8 cellular contexts compared by ENCODE assay signal in the genomic region with DNA sequence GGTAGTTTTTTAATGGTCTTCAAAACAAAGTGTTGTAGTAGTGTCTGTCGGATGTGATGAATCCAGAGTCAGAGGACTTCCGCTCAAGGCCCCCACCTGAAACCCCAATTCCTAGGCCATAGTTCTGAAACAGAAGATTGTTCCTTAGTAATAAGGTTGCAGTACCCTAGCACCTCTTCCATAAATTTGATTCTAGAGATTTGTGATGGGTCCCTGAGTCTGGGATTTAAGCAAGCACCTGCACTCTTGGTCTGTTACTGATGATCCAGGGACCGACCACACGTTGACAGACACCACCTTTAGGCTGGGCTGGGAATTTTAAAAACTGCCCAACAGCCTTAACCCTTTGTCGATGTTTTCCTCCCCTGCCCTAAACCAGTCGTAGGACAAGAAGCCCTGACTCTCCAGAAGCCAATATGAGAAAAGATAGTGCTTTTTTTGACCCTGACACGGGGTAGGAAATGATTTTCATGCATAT. TPM values are rescaled to one million over a fixed set of nuclear protein-coding genes. Genes with fewer than 3 reads are reported as not detected.
DNase-seq lines count a peak whose midpoint lies in the region; ATAC-seq and TF ChIP-seq lines count a peak whose summit lies in the region.

No MANE protein-coding gene starts in this region.

- no peak for TF ChIP-seq POLR2A in upper lobe of left lung (IDR thresholded peaks at IDR 0.05)

- H3K79me2 ChIP-seq in mammary epithelial cell (ENCODE audit: insufficient read depth, low read length): peaks cover 58% of the 10 kb centered on the region

- 7% methylated on average over 7 of the region's 7 CpGs for WGBS in mammary epithelial cell (ENCODE audit: low coverage, missing lambda C conversion rate)
- 8 to 10% methylated on average over 7 of the region's 7 CpGs for WGBS in upper lobe of left lung, 2 donors

- H3K9me3 ChIP-seq in mammary epithelial cell (replicated peaks; ENCODE audit: insufficient read depth, low read length) (peaks cover 2% of the 10 kb centered on the region), lower lobe of right lung (no peaks in the 10 kb centered on the region), upper lobe of left lung (no peaks in the 10 kb centered on the region)

- peak overlapping the region; percentile 61 to 96 (median 83) for H3K4me3 ChIP-seq in mammary epithelial cell (replicated peaks in 1 of 3; ENCODE audit: insufficient read depth in 1 of 3, low read depth in 2 of 3, low read length in 3 of 3)
- H3K4me3 ChIP-seq in lower lobe of right lung: peak overlapping the region; percentile 91
- peak overlapping the region in 3 of 4 donors; percentile 75 to 95 (median 89) for H3K4me3 ChIP-seq in upper lobe of left lung

- TF ChIP-seq EP300 in upper lobe of left lung (IDR thresholded peaks at IDR 0.05): no peak

- H2AFZ ChIP-seq in mammary epithelial cell (ENCODE audit: low read depth, low read length): peak overlapping the region; percentile 93

- no peaks in the 10 kb centered on the region for H3K27me3 ChIP-seq in mammary epithelial cell (ENCODE audit: insufficient read depth, low read length)
- no peaks in the 10 kb centered on the region for H3K27me3 ChIP-seq in lower lobe of right lung (ENCODE audit: low read depth)
- no peaks in the 10 kb centered on the region for H3K27me3 ChIP-seq in upper lobe of left lung

- no peak for DNase-seq in activated naive CD4-positive, alpha-beta T cell (lab: John Stamatoyannopoulos, UW)
- DNase-seq in NCI-H526 (lab: John Stamatoyannopoulos, UW) (peak; percentile 28 to 72), mammary epithelial cell (peak; percentile 44), lower lobe of right lung (no peak), upper lobe of left lung (no peak), NCI-H1092 treated with DMSO at 0.1 percent for 48 hours (lab: John Stamatoyannopoulos, UW) (no peak)

- intact Hi-C loops in mammary epithelial cell (cut with micrococcal nuclease) (loop anchor here (2.0 to 5.0 kb wide), 2 partner anchors 133 to 151 kb away; partner anchors contain the start of gene SRSF3), lower lobe of right lung (cut with DNase I) (no loop called here)

- H3K4me1 Mint-ChIP-seq in activated naive CD4-positive, alpha-beta T cell treated with anti-CD3 and anti-CD28 coated beads, Interleukin-2, amount 50 U/mL, for 24 hours: peaks cover 48% of the 10 kb centered on the region

- dilution Hi-C loops in mammary epithelial cell (cut with HindIII; ENCODE audit: low sequenced_read_pairs): no loop called here

- H4K20me1 ChIP-seq in mammary epithelial cell (ENCODE audit: insufficient read depth, low read length): no peaks in the 10 kb centered on the region

- H3K27ac Mint-ChIP-seq in activated naive CD4-positive, alpha-beta T cell treated with anti-CD3 and anti-CD28 coated beads, Interleukin-2, amount 50 U/mL, for 24 hours: peak overlapping the region; percentile 89

- in situ Hi-C loops in mammary epithelial cell (cut with MboI; ENCODE audit: low sequenced_read_pairs in 2 of 2): no loop called here

- H3K9me3 Mint-ChIP-seq in activated naive CD4-positive, alpha-beta T cell treated with anti-CD3 and anti-CD28 coated beads, Interleukin-2, amount 50 U/mL, for 24 hours: no peaks in the 10 kb centered on the region

- H3K27ac ChIP-seq in mammary epithelial cell (ENCODE audit: insufficient read depth, low read depth, low read length) (peak overlapping the region; percentile 94), lower lobe of right lung (peak overlapping the region; percentile 97), upper lobe of left lung (peak overlapping the region; percentile 93 to 99 (median 98))

- H3K4me3 Mint-ChIP-seq in activated naive CD4-positive, alpha-beta T cell treated with anti-CD3 and anti-CD28 coated beads, Interleukin-2, amount 50 U/mL, for 24 hours: peak overlapping the region; percentile 95

- ATAC-seq in lower lobe of right lung (no peak), upper lobe of left lung (ENCODE audit: low FRiP score in 2 of 2) (no peak), HG03095 (IDR thresholded peaks at IDR 0.05; ENCODE audit: unreplicated experiment) (no peak)

- TF ChIP-seq CTCF in mammary epithelial cell (conservative IDR thresholded peaks at IDR 0.05 in 1 of 2, IDR thresholded peaks at IDR 0.05 in 1 of 2; ENCODE audit: extremely low read depth in 1 of 2, insufficient read depth in 1 of 2, low read depth in 1 of 2, low read length in 2 of 2): peak in 1 of 2 donors; percentile 40
- no peak for TF ChIP-seq CTCF in lower lobe of right lung (IDR thresholded peaks at IDR 0.05)
- TF ChIP-seq CTCF in upper lobe of left lung (IDR thresholded peaks at IDR 0.05): no peak

- H3K27me3 Mint-ChIP-seq in activated naive CD4-positive, alpha-beta T cell treated with anti-CD3 and anti-CD28 coated beads, Interleukin-2, amount 50 U/mL, for 24 hours: no peaks in the 10 kb centered on the region

- CTCF ChIA-PET in mammary epithelial cell (lab: Charles Lee; ENCODE audit: low non-redundant PET): no interaction called here

- peaks cover 7% of the 10 kb centered on the region for H3K36me3 Mint-ChIP-seq in activated naive CD4-positive, alpha-beta T cell treated with anti-CD3 and anti-CD28 coated beads, Interleukin-2, amount 50 U/mL, for 24 hours

- no peaks in the 10 kb centered on the region for H3K36me3 ChIP-seq in mammary epithelial cell (ENCODE audit: insufficient read depth, low read length)
- H3K36me3 ChIP-seq in lower lobe of right lung: no peaks in the 10 kb centered on the region
- peaks cover 0 to 7% (median 2%) of the 10 kb centered on the region in 4 donors for H3K36me3 ChIP-seq in upper lobe of left lung

- peak overlapping the region; percentile 93 for H3K4me2 ChIP-seq in mammary epithelial cell (ENCODE audit: insufficient read depth, low read depth, low read length)

- H3K9ac ChIP-seq in mammary epithelial cell (ENCODE audit: insufficient read depth, low read length): peak overlapping the region; percentile 92

- H3K4me1 ChIP-seq in mammary epithelial cell (ENCODE audit: insufficient read depth, low read length) (peaks cover 24% of the 10 kb centered on the region), lower lobe of right lung (peaks cover 38% of the 10 kb centered on the region), upper lobe of left lung (peaks cover 29 to 38% (median 34%) of the 10 kb centered on the region in 4 donors)

- BruUV-seq in mammary epithelial cell (replicated peaks; lab: Mats Ljungman, UMichigan): no TSS peak

RNA-seq across cellular contexts. Expression of gene KCTD20, which starts 1.2 kb away (rescaled TPM):
- total RNA-seq in mammary epithelial cell (10 to 100 TPM; 18.0 to 31.8 TPM), lower lobe of right lung (37.2 TPM), upper lobe of left lung (10 to 100 TPM; 30.4 to 41.7 (median 36.7) TPM)
- 12.8 TPM for polyA plus RNA-seq in mammary epithelial cell
- 30.0 TPM for polyA minus RNA-seq in mammary epithelial cell

RNA-seq across cellular contexts. Expression of gene PXT1, which starts 1.3 kb away (rescaled TPM):
- total RNA-seq in mammary epithelial cell: under 1 TPM; under 0.01 to 0.16 TPM
- 0.20 TPM for polyA plus RNA-seq in mammary epithelial cell
- polyA minus RNA-seq in mammary epithelial cell: not detected
- total RNA-seq in lower lobe of right lung: not detected
- total RNA-seq in upper lobe of left lung: under 1 TPM in 2 of 6 donors, not detected in 4; 0.09 to 0.15 TPM

RNA-seq across cellular contexts. Expression of gene ETV7, which starts 56.5 kb away (rescaled TPM):
- 1 to 10 TPM in 1 of 2 donors, under 1 TPM in 1; 0.64 to 1.0 TPM for total RNA-seq in mammary epithelial cell
- 0.78 TPM for polyA plus RNA-seq in mammary epithelial cell
- not detected for polyA minus RNA-seq in mammary epithelial cell
- 5.2 TPM for total RNA-seq in lower lobe of right lung
- 10 to 100 TPM in 1 of 6 donors, 1 to 10 TPM in 5; 2.0 to 10.5 (median 4.2) TPM for total RNA-seq in upper lobe of left lung

Comparison
In these comparisons a context has a peak if more than half of its experiments do, and no peak if none do; other contexts are left out.
1. DNase-seq: peak in NCI-H526 (2 of 2) and mammary epithelial cell (single experiment); none in activated naive CD4-positive, alpha-beta T cell (0 of 4), lower lobe of right lung (single experiment), upper lobe of left lung (0 of 2) and NCI-H1092 treated with DMSO at 0.1 percent for 48 hours (single experiment).
2. Peak in every context shown above with its lines, with median percentiles within 50 percentile points of each other: H3K27ac ChIP-seq and H3K4me3 ChIP-seq.